14 cellular contexts compared by ENCODE assay signal in the genomic region with DNA sequence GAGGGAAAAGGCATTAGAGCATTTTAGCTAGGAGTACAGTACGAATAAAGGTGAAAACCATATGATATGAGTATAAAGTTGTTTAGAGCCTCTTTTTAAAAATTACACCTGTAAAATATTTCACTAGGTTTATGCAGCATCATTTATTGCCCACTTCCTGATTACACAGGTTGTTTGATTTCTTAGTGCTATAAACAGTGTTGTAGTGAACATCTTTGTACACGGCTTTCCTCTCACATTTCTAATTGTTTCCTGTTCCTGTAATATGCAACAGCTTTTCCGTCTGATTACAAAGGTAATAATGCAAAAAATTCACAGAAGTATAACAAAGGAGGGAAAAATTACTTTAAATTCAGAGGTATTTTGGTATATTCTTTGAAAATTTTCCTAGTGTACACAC. TPM values are rescaled to one million over a fixed set of nuclear protein-coding genes. Genes with fewer than 3 reads are reported as not detected.
DNase-seq lines count a peak whose midpoint lies in the region; ATAC-seq, FAIRE-seq and TF ChIP-seq lines count a peak whose summit lies in the region.
"Had no signal": no experiment of that assay in that cellular context is flagged by ENCODE, and none has a peak within 500 bp of the region (broad histone marks: within the 10 kb centered on the region; RNA-seq: fewer than 3 reads in every experiment).

No MANE protein-coding gene starts in this region.

- no peak overlapping the region for H3K27ac Mint-ChIP-seq in activated CD4-positive, alpha-beta T cell treated with anti-CD3 and anti-CD28 coated beads for 36 hours
- H3K27ac Mint-ChIP-seq: progenitor cell of endocrine pancreas had no signal

- ATAC-seq in activated CD4-positive, alpha-beta T cell treated with anti-CD3 and anti-CD28 coated beads for 36 hours = no peak

- POLR2A ChIA-PET in activated CD4-positive, alpha-beta T cell treated with anti-CD3 and anti-CD28 coated beads for 36 hours (lab: Charles Lee) = no interaction called here

- CTCF ChIA-PET in activated CD4-positive, alpha-beta T cell treated with anti-CD3 and anti-CD28 coated beads for 36 hours (lab: Charles Lee) = interaction anchor here (0.6 to 1.8 kb wide), 4 partner anchors 9 to 193 kb away, joined by 3 to 6 read pairs (median 4); no protein-coding TSS in a partner anchor

- H3K9me3 Mint-ChIP-seq in activated CD4-positive, alpha-beta T cell treated with anti-CD3 and anti-CD28 coated beads for 36 hours (ENCODE audit: low read depth) = no peaks in the 10 kb centered on the region

- intact Hi-C loops in activated CD4-positive, alpha-beta T cell treated with anti-CD3 and anti-CD28 coated beads for 36 hours (cut with DNase I, micrococcal nuclease) = no loop called here
- intact Hi-C loops in esophagus squamous epithelium (cut with DNase I) = no loop called here
- intact Hi-C loops in spleen (cut with DNase I; ENCODE audit: low total_unique reads) = no loop called here

- no peaks in the 10 kb centered on the region for H3K27me3 Mint-ChIP-seq in activated CD4-positive, alpha-beta T cell treated with anti-CD3 and anti-CD28 coated beads for 36 hours
- H3K27me3 Mint-ChIP-seq: progenitor cell of endocrine pancreas had no signal

- H3K9me3 ChIP-seq in Peyer's patch (no peaks in the 10 kb centered on the region), esophagus squamous epithelium (no peaks in the 10 kb centered on the region), spleen (no peaks in the 10 kb centered on the region)

- H3K4me1 ChIP-seq in Peyer's patch (peaks cover 0 to 62% (median 5%) of the 10 kb centered on the region in 4 donors), esophagus squamous epithelium (peaks cover 17 to 100% (median 62%) of the 10 kb centered on the region in 3 donors), spleen (peaks cover 65 to 100% (median 98%) of the 10 kb centered on the region in 6 donors)

- DNase-seq in activated CD4-positive, alpha-beta T cell treated with anti-CD3 and anti-CD28 coated beads for 36 hours = no peak
- no peak for DNase-seq in activated CD4-positive, alpha-beta T cell treated with anti-CD3 and anti-CD28 coated beads, Interleukin-2, amount 50 U/mL, for 48 hours
- DNase-seq in Peyer's patch (no peak), esophagus squamous epithelium (lab: John Stamatoyannopoulos, UW) (no peak), spleen (no peak), SW480 (ENCODE audit: low spot score) (no peak), GM19239 (ENCODE audit: insufficient read length, low spot score) (no peak)
- DNase-seq in stimulated activated naive CD4-positive, alpha-beta T cell treated with Interleukin-2 at 50 U/mL for 16 hours (lab: John Stamatoyannopoulos, UW) = no peak
- DNase-seq: activated effector memory CD4-positive, alpha-beta T cell treated with anti-CD3 and anti-CD28 coated beads, Interleukin-2, amount 50 U/mL, for 16 hours; NCI-H1105; NCI-H524 treated with DMSO at 0.1 percent for 48 hours; SHP77 had no signal

- TF ChIP-seq CTCF in Peyer's patch (IDR thresholded peaks at IDR 0.05) = no peak
- no peak for TF ChIP-seq CTCF in esophagus squamous epithelium (IDR thresholded peaks at IDR 0.05)
- TF ChIP-seq CTCF in spleen (IDR thresholded peaks at IDR 0.05 in 8 of 11, conservative IDR thresholded peaks at IDR 0.05 in 3 of 11) = no peak

- H3K27ac ChIP-seq in Peyer's patch (peak overlapping the region; percentile 50 to 79 (median 69)), esophagus squamous epithelium (peak overlapping the region; percentile 63 to 98 (median 78)), spleen (peak overlapping the region; percentile 28 to 97 (median 94))
- H3K27ac ChIP-seq: cardiac muscle cell had no signal

- peak overlapping the region; percentile 23 for H3K4me3 Mint-ChIP-seq in activated CD4-positive, alpha-beta T cell treated with anti-CD3 and anti-CD28 coated beads for 36 hours

- peaks cover 18% of the 10 kb centered on the region for H3K36me3 Mint-ChIP-seq in activated CD4-positive, alpha-beta T cell treated with anti-CD3 and anti-CD28 coated beads for 36 hours (ENCODE audit: low read depth)

- H3K4me1 Mint-ChIP-seq in activated CD4-positive, alpha-beta T cell treated with anti-CD3 and anti-CD28 coated beads for 36 hours = peaks cover 50% of the 10 kb centered on the region

- peaks cover 0 to 13% (median 0%) of the 10 kb centered on the region in 3 donors for H3K36me3 ChIP-seq in Peyer's patch
- peaks cover 4 to 42% (median 13%) of the 10 kb centered on the region in 3 donors for H3K36me3 ChIP-seq in esophagus squamous epithelium
- H3K36me3 ChIP-seq in spleen = peaks cover 0 to 45% (median 15%) of the 10 kb centered on the region in 6 donors
- H3K36me3 ChIP-seq: cardiac muscle cell had no signal

- H3K4me3 ChIP-seq in Peyer's patch (peak overlapping the region in 1 of 4 donors; percentile 11), esophagus squamous epithelium (no peak overlapping the region), spleen (peak overlapping the region in 1 of 8 donors; percentile 7)
- H3K4me3 ChIP-seq: cardiac muscle cell had no signal

- WGBS in esophagus squamous epithelium, 2 donors = 60 to 70% methylated on average over 3 of the region's 3 CpGs
- WGBS in spleen, 5 donors = 28 to 44% (median 34%) methylated on average over 3 of the region's 3 CpGs

- H3K27me3 ChIP-seq in Peyer's patch (no peaks in the 10 kb centered on the region), esophagus squamous epithelium (no peaks in the 10 kb centered on the region), spleen (replicated peaks in 1 of 7) (no peaks in the 10 kb centered on the region)
- H3K27me3 ChIP-seq: cardiac muscle cell had no signal

- no peak for TF ChIP-seq POLR2A in Peyer's patch (IDR thresholded peaks at IDR 0.05)
- TF ChIP-seq POLR2A in esophagus squamous epithelium (IDR thresholded peaks at IDR 0.05) = no peak
- TF ChIP-seq POLR2A in spleen (IDR thresholded peaks at IDR 0.05) = no peak

- no peak for FAIRE-seq in GM19239 (lab: Jason Lieb, UNC)

RNA-seq across cellular contexts. Expression of a gene that starts 13.0 kb away (rescaled TPM):
- 10 to 100 TPM; 34.7 to 44.5 TPM for total RNA-seq in activated CD4-positive, alpha-beta T cell treated with anti-CD3 and anti-CD28 coated beads for 36 hours
- total RNA-seq in Peyer's patch = 10 to 100 TPM; 30.5 to 60.1 (median 47.2) TPM
- 100 to 1,000 TPM in 2 of 4 donors, 10 to 100 TPM in 2; 43.7 to 169 (median 119) TPM for total RNA-seq in esophagus squamous epithelium
- 100 to 1,000 TPM; 265 to 493 (median 335) TPM for total RNA-seq in spleen
- 10 to 100 TPM; 42.7 to 91.6 (median 80.7) TPM for polyA plus RNA-seq in spleen
